In genomic region chr4:8185280-8185679, GRCh38 we compare ENCODE assay signal across 17 cellular contexts. TPM values are rescaled to one million over a fixed set of nuclear protein-coding genes. Genes with fewer than 3 reads are reported as not detected.
A peak's percentile ranks its signal among the peaks of the same experiment; 100 is the strongest.
DNase-seq lines count a peak whose midpoint lies in the region; ATAC-seq, FAIRE-seq and TF ChIP-seq lines count a peak whose summit lies in the region.
"Had no signal": no experiment of that assay in that cellular context is flagged by ENCODE, and none has a peak within 500 bp of the region (broad histone marks: within the 10 kb centered on the region; RNA-seq: fewer than 3 reads in every experiment).

No MANE protein-coding gene starts in this region.

- H3K9me3 Mint-ChIP-seq in nephron = no peaks in the 10 kb centered on the region
- no peaks in the 10 kb centered on the region for H3K9me3 Mint-ChIP-seq in activated naive CD8-positive, alpha-beta T cell treated with anti-CD3 and anti-CD28 coated beads for 36 hours
- H3K9me3 Mint-ChIP-seq: activated CD4-positive, alpha-beta memory T cell treated with anti-CD3 and anti-CD28 coated beads for 36 hours; natural killer cell had no signal

- H3K4me3 ChIP-seq in MG63 (no peak overlapping the region), bronchial epithelial cell (ENCODE audit: low read depth, low read length) (no peak overlapping the region)
- H3K4me3 ChIP-seq: coronary artery, skin epidermis, suprapubic skin had no signal

- H3K9me3 ChIP-seq in MG63 = no peaks in the 10 kb centered on the region
- H3K9me3 ChIP-seq: suprapubic skin had no signal

- peaks cover 37% of the 10 kb centered on the region for H3K4me1 Mint-ChIP-seq in nephron
- no peaks in the 10 kb centered on the region for H3K4me1 Mint-ChIP-seq in activated naive CD8-positive, alpha-beta T cell treated with anti-CD3 and anti-CD28 coated beads for 36 hours
- H3K4me1 Mint-ChIP-seq: T-helper 17 cell had no signal

- DNase-seq in EH (ENCODE audit: low read depth) (peak; percentile 83), MG63 (peak; percentile 83), bronchial epithelial cell (ENCODE audit: low read depth) (peak; percentile 92), OCI-M2 (lab: John Stamatoyannopoulos, UW; ENCODE audit: unreplicated experiment) (no peak), NCI-H524 treated with DMSO at 0.1 percent for 48 hours (lab: John Stamatoyannopoulos, UW) (no peak)
- DNase-seq in activated naive CD8-positive, alpha-beta T cell treated with anti-CD3 and anti-CD28 coated beads for 36 hours = no peak
- DNase-seq: activated CD4-positive, alpha-beta memory T cell treated with anti-CD3 and anti-CD28 coated beads for 36 hours; activated gamma-delta T cell treated with Interleukin-2 at 50 U/mL for 16 hours; left cardiac atrium; natural killer cell; T-helper 17 cell had no signal

- H3K4me3 Mint-ChIP-seq in nephron = no peak overlapping the region
- no peak overlapping the region for H3K4me3 Mint-ChIP-seq in activated naive CD8-positive, alpha-beta T cell treated with anti-CD3 and anti-CD28 coated beads for 36 hours
- H3K4me3 Mint-ChIP-seq: activated CD4-positive, alpha-beta memory T cell treated with anti-CD3 and anti-CD28 coated beads for 36 hours; natural killer cell; T-helper 17 cell had no signal

- peaks cover 29% of the 10 kb centered on the region for H3K27me3 Mint-ChIP-seq in nephron (ENCODE audit: low read depth)
- no peaks in the 10 kb centered on the region for H3K27me3 Mint-ChIP-seq in activated naive CD8-positive, alpha-beta T cell treated with anti-CD3 and anti-CD28 coated beads for 36 hours
- H3K27me3 Mint-ChIP-seq: activated CD4-positive, alpha-beta memory T cell treated with anti-CD3 and anti-CD28 coated beads for 36 hours had no signal

- H3K36me3 ChIP-seq in MG63 (no peaks in the 10 kb centered on the region), bronchial epithelial cell (ENCODE audit: control insufficient read depth, insufficient read depth, low read length) (no peaks in the 10 kb centered on the region)
- H3K36me3 ChIP-seq: suprapubic skin had no signal

- no peaks in the 10 kb centered on the region for H3K27me3 ChIP-seq in MG63
- no peaks in the 10 kb centered on the region for H3K27me3 ChIP-seq in bronchial epithelial cell (ENCODE audit: control insufficient read depth, insufficient read depth, low read length)
- H3K27me3 ChIP-seq: suprapubic skin had no signal

- ATAC-seq in HG03571 (IDR thresholded peaks at IDR 0.05; ENCODE audit: unreplicated experiment) = no peak
- ATAC-seq: left cardiac atrium, natural killer cell, T-helper 17 cell had no signal

- TF ChIP-seq CTCF in bronchial epithelial cell (IDR thresholded peaks at IDR 0.05; ENCODE audit: insufficient read depth, low read length, severe bottlenecking) (no peak), nephron (IDR thresholded peaks at IDR 0.05; ENCODE audit: unreplicated experiment in 3 of 3) (no peak)

- peak; percentile 90 for FAIRE-seq in bronchial epithelial cell (lab: Jason Lieb, UNC)
- FAIRE-seq: D721Med had no signal

- H3K36me3 Mint-ChIP-seq in nephron (ENCODE audit: low read depth) = no peaks in the 10 kb centered on the region
- no peaks in the 10 kb centered on the region for H3K36me3 Mint-ChIP-seq in activated naive CD8-positive, alpha-beta T cell treated with anti-CD3 and anti-CD28 coated beads for 36 hours
- H3K36me3 Mint-ChIP-seq: activated CD4-positive, alpha-beta memory T cell treated with anti-CD3 and anti-CD28 coated beads for 36 hours; natural killer cell had no signal

- peak overlapping the region; percentile 16 to 45 (median 45) for H3K27ac Mint-ChIP-seq in nephron
- no peak overlapping the region for H3K27ac Mint-ChIP-seq in activated naive CD8-positive, alpha-beta T cell treated with anti-CD3 and anti-CD28 coated beads for 36 hours
- H3K27ac Mint-ChIP-seq: activated CD4-positive, alpha-beta memory T cell treated with anti-CD3 and anti-CD28 coated beads for 36 hours; natural killer cell; T-helper 17 cell had no signal

RNA-seq across cellular contexts. Expression of gene SH3TC1, which starts 13.8 kb away (rescaled TPM):
- 2.5 and 7.4 TPM in 2 replicates for total RNA-seq in MG63 (2014; rRNA removed; shearing (Covaris generic); ENCODE audit: low replicate concordance)
- total RNA-seq in bronchial epithelial cell = 32.1 and 33.5 TPM in 2 replicates
- 1 to 10 TPM; 7.8 to 8.8 TPM for total RNA-seq in activated naive CD8-positive, alpha-beta T cell treated with anti-CD3 and anti-CD28 coated beads for 36 hours

RNA-seq across cellular contexts. Expression of gene ABLIM2, which starts 26.7 kb away (rescaled TPM):
- total RNA-seq in MG63 (2014; rRNA removed; shearing (Covaris generic); ENCODE audit: low replicate concordance) = 1.1 and 1.2 TPM in 2 replicates
- total RNA-seq in bronchial epithelial cell = 1.1 and 2.8 TPM in 2 replicates
- under 1 TPM; 0.41 to 0.62 TPM for total RNA-seq in activated naive CD8-positive, alpha-beta T cell treated with anti-CD3 and anti-CD28 coated beads for 36 hours

Comparison
In these comparisons a context has a peak if more than half of its experiments do, and no peak if none do; other contexts are left out.
1. DNase-seq: peak in EH (single experiment), MG63 (single experiment) and bronchial epithelial cell (single experiment); none in OCI-M2 (single experiment), NCI-H524 treated with DMSO at 0.1 percent for 48 hours (single experiment) and activated naive CD8-positive, alpha-beta T cell treated with anti-CD3 and anti-CD28 coated beads for 36 hours (single experiment).